Comparison of ENCODE assay signal across 8 cellular contexts in the genomic region with DNA sequence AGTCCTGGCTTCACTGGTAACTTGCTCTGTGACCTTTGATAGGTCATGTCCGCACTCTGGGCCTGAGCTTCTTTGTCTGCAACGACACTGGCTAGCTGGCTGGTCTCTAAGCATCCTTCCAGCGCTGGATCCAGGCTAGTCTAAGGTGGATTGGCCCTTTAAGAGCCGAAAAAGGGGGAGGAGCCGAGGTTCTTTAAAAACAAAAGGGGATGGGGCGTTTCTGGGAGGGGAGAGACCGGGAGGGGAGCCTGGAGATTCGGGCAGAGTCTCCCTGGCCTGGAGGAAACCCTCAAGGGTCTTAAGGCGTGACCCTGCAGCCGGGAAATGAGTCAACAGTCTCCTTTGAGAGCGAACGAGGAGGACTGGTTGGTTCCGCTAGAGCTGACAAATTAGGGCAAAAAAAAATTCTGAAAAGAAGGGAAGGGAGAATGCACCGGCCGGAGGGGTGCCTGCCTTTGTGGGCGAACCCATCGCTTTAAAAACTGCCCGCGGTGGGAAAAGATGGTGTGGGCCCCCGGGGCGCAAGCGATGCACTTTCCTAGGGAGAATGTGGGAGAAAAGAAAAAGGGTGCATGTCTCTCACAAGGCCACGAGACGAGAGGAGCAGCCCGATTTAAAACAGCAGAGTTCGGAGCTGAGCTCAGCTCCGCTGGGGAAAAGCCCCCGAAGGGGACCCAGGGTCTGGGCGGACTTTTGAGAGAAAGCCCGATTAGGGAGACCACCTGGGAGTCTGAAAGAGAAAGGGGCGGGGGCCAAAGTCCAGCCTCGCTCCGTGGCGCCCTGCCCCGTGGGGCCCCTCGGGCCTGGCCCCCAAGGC. TPM values are rescaled to one million over a fixed set of nuclear protein-coding genes. Genes with fewer than 3 reads are reported as not detected.
DNase-seq lines count a peak whose midpoint lies in the region; ATAC-seq, FAIRE-seq and TF ChIP-seq lines count a peak whose summit lies in the region.

No MANE protein-coding gene starts in this region.

- H3K4me3 Mint-ChIP-seq in activated CD4-positive, alpha-beta T cell treated with anti-CD3 and anti-CD28 coated beads, Interleukin-2, amount 10 ng/mL, durations not matched to agents 7 days and 5 days: peak overlapping the region; percentile 80

- no peaks in the 10 kb centered on the region for H3K9me3 ChIP-seq in H1 (ENCODE audit: insufficient read depth in 2 of 2, low read depth in 1 of 2, low read length in 1 of 2)

- no peaks in the 10 kb centered on the region for H3K36me3 Mint-ChIP-seq in activated CD4-positive, alpha-beta T cell treated with anti-CD3 and anti-CD28 coated beads, Interleukin-2, amount 10 ng/mL, durations not matched to agents 7 days and 5 days (ENCODE audit: low read depth)

- no peak overlapping the region for H2BK15ac ChIP-seq in H1 (ENCODE audit: low read length)

- peaks cover 0 to 27% of the 10 kb centered on the region in 2 experiments; a peak in 2 of 4 replicates for H3K79me2 ChIP-seq in H1 (ENCODE audit: control insufficient read depth in 1 of 2, insufficient read depth in 2 of 2, low read length in 2 of 2)

- peak; percentile 12 for ATAC-seq in GM21825 (IDR thresholded peaks at IDR 0.05; ENCODE audit: unreplicated experiment)
- no peak for ATAC-seq in HG03571 (IDR thresholded peaks at IDR 0.05; ENCODE audit: unreplicated experiment)

- H3K27ac ChIP-seq in H1 (ENCODE audit: low read depth, low read length): peak overlapping the region; percentile 44; the same call in 1 of the 2 replicates

- no peak for TF ChIP-seq EP300 in H1 (IDR thresholded peaks at IDR 0.05; ENCODE audit: borderline replicate concordance in 1 of 2, low read depth in 2 of 2, low read length in 2 of 2)

- H2AK5ac ChIP-seq in H1 (ENCODE audit: low read depth, low read length): no peak overlapping the region

- peak; percentile 29 for DNase-seq in BJ (ENCODE audit: low read depth)
- peak; percentile 63 for DNase-seq in NCI-H226
- peak; percentile 66 for DNase-seq in activated CD4-positive, alpha-beta T cell treated with anti-CD3 and anti-CD28 coated beads, Interleukin-2, amount 10 ng/mL, durations not matched to agents 7 days and 5 days
- peak; percentile 78 to 81 for DNase-seq in H1 (ENCODE audit: low read depth in 1 of 2, low spot score in 2 of 2)
- DNase-seq in lower leg skin (ENCODE audit: low spot score in 2 of 2): peak; percentile 59 to 92
- peak in 2 of 3 experiments; percentile 9 to 14 for DNase-seq in stimulated activated CD4-positive, alpha-beta T cell treated with anti-CD3 and anti-CD28 coated beads, TNF-alpha, amount 100 ng/mL, for 4 hours (ENCODE audit: low read depth in 3 of 3)

- no peaks in the 10 kb centered on the region for H3K9me3 Mint-ChIP-seq in activated CD4-positive, alpha-beta T cell treated with anti-CD3 and anti-CD28 coated beads, Interleukin-2, amount 10 ng/mL, durations not matched to agents 7 days and 5 days

- H4K91ac ChIP-seq in H1 (replicated peaks; ENCODE audit: insufficient read length, low read length): no peak overlapping the region

- H3K18ac ChIP-seq in H1 (ENCODE audit: extremely low read depth, low read length): no peak overlapping the region; the same call in 1 of the 2 replicates

- peak overlapping the region; percentile 2 for H4K5ac ChIP-seq in H1 (ENCODE audit: insufficient read length, low read depth, low read length)

- no peak overlapping the region for H2BK12ac ChIP-seq in H1 (ENCODE audit: low read depth, low read length)

- H2AFZ ChIP-seq in H1 (ENCODE audit: low read length): no peak overlapping the region

- peak overlapping the region; percentile 11 for H3K56ac ChIP-seq in H1 (replicated peaks; ENCODE audit: insufficient read length, low read depth, low read length)

- TF ChIP-seq RAD21 in H1 (IDR thresholded peaks at IDR 0.05 in 1 of 2, conservative IDR thresholded peaks at IDR 0.05 in 1 of 2; ENCODE audit: low read depth in 2 of 2, low read length in 2 of 2): no peak

- TF ChIP-seq CTCF in BJ (IDR thresholded peaks at IDR 0.05; ENCODE audit: insufficient read depth, low read depth, low read length) (0 out of 2 replicates have a peak, but pooled peaks have one; percentile 1), H1 (IDR thresholded peaks at IDR 0.05; ENCODE audit: control extremely low read depth in 1 of 3, insufficient read depth in 1 of 3, low read depth in 1 of 3, low read length in 3 of 3) (no peak), lower leg skin (IDR thresholded peaks at IDR 0.05) (no peak)

- peaks cover 5 to 33% (median 26%) of the 10 kb centered on the region in 4 experiments for H3K4me1 ChIP-seq in H1 (replicated peaks in 1 of 4; ENCODE audit: control insufficient read depth in 3 of 4, insufficient read depth in 4 of 4, low read length in 3 of 4)

- FAIRE-seq in H1 (lab: Jason Lieb, UNC): peak; percentile 91

- H2BK5ac ChIP-seq in H1 (ENCODE audit: low read depth, low read length): peak overlapping the region; percentile 52; the same call in 1 of the 2 replicates

- peak overlapping the region; percentile 47 for H3K4ac ChIP-seq in H1 (replicated peaks; ENCODE audit: insufficient read length, low read depth, low read length)

- H3K4me1 Mint-ChIP-seq in activated CD4-positive, alpha-beta T cell treated with anti-CD3 and anti-CD28 coated beads, Interleukin-2, amount 10 ng/mL, durations not matched to agents 7 days and 5 days: peaks cover 9% of the 10 kb centered on the region

- H3K23me2 ChIP-seq in H1 (ENCODE audit: low read depth, low read length): peaks cover 11% of the 10 kb centered on the region

- intact Hi-C loops in lower leg skin (cut with DNase I; ENCODE audit: low total_unique reads): loop anchor here (10.0 kb wide), 1 partner anchor 177 kb away; no protein-coding TSS in a partner anchor

- no peak overlapping the region for H4K8ac ChIP-seq in H1 (ENCODE audit: extremely low read depth, insufficient read depth, low read length)

- CTCF ChIA-PET in BJ (lab: Yijun Ruan, JAX): interaction anchor here (0.5 to 2.9 kb wide), 23 partner anchors 12 to 396 kb away, joined by 3 to 20 read pairs (median 4); a partner anchor contains a TSS
- CTCF ChIA-PET in activated CD4-positive, alpha-beta T cell treated with anti-CD3 and anti-CD28 coated beads, Interleukin-2, amount 10 ng/mL, durations not matched to agents 7 days and 5 days (lab: Charles Lee): interaction anchor here (0.6 to 2.0 kb wide), 9 partner anchors 12 to 882 kb away, joined by 3 to 6 read pairs (median 4); no protein-coding TSS in a partner anchor
- CTCF ChIA-PET in H1 (lab: Charles Lee; ENCODE audit: partially characterized antibody): interaction anchor here (0.6 to 2.7 kb wide), 22 partner anchors 11 to 864 kb away, joined by 3 to 9 read pairs (median 4); no protein-coding TSS in a partner anchor

- no peak; a peak in 2 of 3 replicates for TF ChIP-seq POLR2A in H1 (IDR thresholded peaks at IDR 0.05; ENCODE audit: control extremely low read depth in 1 of 2, low read depth in 2 of 2, low read length in 2 of 2)
- TF ChIP-seq POLR2A in lower leg skin (IDR thresholded peaks at IDR 0.05): no peak

- no peak overlapping the region for H3K23ac ChIP-seq in H1 (ENCODE audit: insufficient read length)

- H3K79me1 ChIP-seq in H1 (ENCODE audit: low read depth, low read length): peaks cover 9% of the 10 kb centered on the region

- no peak overlapping the region for H2BK20ac ChIP-seq in H1 (ENCODE audit: low read length)

- H3K27me3 ChIP-seq in BJ (ENCODE audit: control insufficient read depth, insufficient read depth, low read length): no peaks in the 10 kb centered on the region
- peaks cover 0 to 16% (median 13%) of the 10 kb centered on the region in 4 experiments; a peak in 6 of 7 replicates for H3K27me3 ChIP-seq in H1 (replicated peaks in 1 of 4; ENCODE audit: control insufficient read depth in 3 of 4, extremely low read depth in 1 of 4, insufficient read depth in 3 of 4, low read length in 3 of 4)

- H3K4me2 ChIP-seq in H1 (ENCODE audit: insufficient read depth in 1 of 2, low read depth in 2 of 2, low read length in 2 of 2): peak overlapping the region; percentile 72 to 93

- H4K20me1 ChIP-seq in H1 (replicated peaks in 1 of 2; ENCODE audit: control insufficient read depth in 1 of 2, insufficient read depth in 2 of 2, low read length in 2 of 2): peaks cover 12 to 13% of the 10 kb centered on the region in 2 experiments

- H3K14ac ChIP-seq in H1 (ENCODE audit: insufficient read length): no peak overlapping the region

- H3K9ac ChIP-seq in H1 (replicated peaks in 1 of 4; ENCODE audit: extremely low read depth in 1 of 4, low read depth in 3 of 4, low read length in 3 of 4): peak overlapping the region; percentile 46 to 93 (median 79); a peak in 6 of 7 replicates

- peak overlapping the region; percentile 68 for H3K4me3 ChIP-seq in BJ (ENCODE audit: low read depth, low read length)
- peak overlapping the region; percentile 57 to 96 (median 82) for H3K4me3 ChIP-seq in H1 (ENCODE audit: extremely low read depth in 1 of 4, insufficient read depth in 2 of 4, low read depth in 3 of 4, low read length in 4 of 4)
- H3K4me3 ChIP-seq in lower leg skin (ENCODE audit: low read depth, poor library complexity, severe bottlenecking): peak overlapping the region; percentile 62

- peak overlapping the region; percentile 68 for H3K27ac Mint-ChIP-seq in activated CD4-positive, alpha-beta T cell treated with anti-CD3 and anti-CD28 coated beads, Interleukin-2, amount 10 ng/mL, durations not matched to agents 7 days and 5 days

- H3K36me3 ChIP-seq in BJ (ENCODE audit: control insufficient read depth, insufficient read depth, low read length) (peaks cover 5% of the 10 kb centered on the region; the same call in 1 of the 2 replicates), H1 (ENCODE audit: control insufficient read depth in 2 of 4, insufficient read depth in 4 of 4, low read length in 3 of 4) (peaks cover 0 to 7% (median 0%) of the 10 kb centered on the region in 4 experiments; a peak in 2 of 8 replicates)

- H3K27me3 Mint-ChIP-seq in activated CD4-positive, alpha-beta T cell treated with anti-CD3 and anti-CD28 coated beads, Interleukin-2, amount 10 ng/mL, durations not matched to agents 7 days and 5 days: peaks cover 24% of the 10 kb centered on the region

- no peak overlapping the region for H2BK120ac ChIP-seq in H1 (replicated peaks; ENCODE audit: low read depth, low read length)

- WGBS in H1 (ENCODE audit: extremely low coverage in 1 of 2, insufficient coverage in 1 of 2, insufficient read length in 1 of 2, insufficient replicate concordance in 2 of 2, low coverage in 1 of 2, low lambda C conversion rate in 2 of 2, missing lambda C conversion rate in 1 of 2), 2 experiments: 4% methylated on average over 28 of the region's 36 CpGs; no CpG with 5 or more reads in 1 of the 2 experiments
- WGBS in lower leg skin, 2 donors: 1% methylated on average over 31 to 34 of the region's 36 CpGs

- POLR2A ChIA-PET in BJ (lab: Charles Lee) (no interaction called here), H1 (lab: Charles Lee; ENCODE audit: partially characterized antibody) (interaction anchor here (0.7 to 6.8 kb wide), 22 partner anchors 12 to 778 kb away, joined by 3 to 73 read pairs (median 4); a partner anchor contains a TSS)
- POLR2A ChIA-PET in activated CD4-positive, alpha-beta T cell treated with anti-CD3 and anti-CD28 coated beads, Interleukin-2, amount 10 ng/mL, durations not matched to agents 7 days and 5 days (lab: Charles Lee): no interaction called here

RNA-seq across cellular contexts. Expression of a gene that starts 1.0 kb away (rescaled TPM):
- polyA plus RNA-seq in BJ (2011; rRNA removed): 4.7 and 5.8 TPM in 2 replicates
- polyA minus RNA-seq in BJ (2011; rRNA and poly(A)+ RNA removed): 4.2 TPM in 2 replicates
- total RNA-seq in activated CD4-positive, alpha-beta T cell treated with anti-CD3 and anti-CD28 coated beads, Interleukin-2, amount 10 ng/mL, durations not matched to agents 7 days and 5 days: 1 to 10 TPM; 1.1 TPM
- total RNA-seq in H1 (2021; fragmentation: NEBNext Ultra II Directional; extraction: Animal tissue kit (Norgen Biotek cat#: 25700)): 33.8 and 34.0 TPM in 2 replicates
- polyA plus RNA-seq in H1 (2011; rRNA removed): 9.5 and 15.4 TPM in 2 replicates
- 14.8 TPM for polyA plus RNA-seq in H1 (2011; cell fraction: cytosol; rRNA removed)
- 45.1 TPM for polyA plus RNA-seq in H1 (2011; cell fraction: nucleus; rRNA removed)
- 17.3 to 20.0 TPM (median 18.4 TPM) in 4 replicates for polyA plus RNA-seq in H1 (2012, experiment 1 of 2)
- 16.2 TPM for polyA plus RNA-seq in H1 (2012, experiment 2 of 2)
- polyA plus RNA-seq in H1 (2013, experiment 1 of 2): 18.1 TPM
- 18.9 TPM for polyA plus RNA-seq in H1 (2013, experiment 2 of 2)
- 7.3 and 9.4 TPM in 2 replicates for polyA minus RNA-seq in H1 (2011; rRNA and poly(A)+ RNA removed)
- 18.9 TPM for polyA minus RNA-seq in H1 (2011; cell fraction: cytosol; rRNA and poly(A)+ RNA removed)
- 50.1 TPM for polyA minus RNA-seq in H1 (2011; cell fraction: nucleus; rRNA and poly(A)+ RNA removed)
- total RNA-seq in lower leg skin: 1 to 10 TPM; 7.8 to 9.8 (median 8.6) TPM

RNA-seq across cellular contexts. Expression of a gene that starts 45.6 kb away (rescaled TPM):
- polyA plus RNA-seq in BJ (2011; rRNA removed) (16.2 and 24.4 TPM in 2 replicates), H1 (2011; rRNA removed) (78.7 and 112 TPM in 2 replicates)
- polyA minus RNA-seq in BJ (2011; rRNA and poly(A)+ RNA removed): 6.4 and 10.8 TPM in 2 replicates
- total RNA-seq in activated CD4-positive, alpha-beta T cell treated with anti-CD3 and anti-CD28 coated beads, Interleukin-2, amount 10 ng/mL, durations not matched to agents 7 days and 5 days: 10 to 100 TPM; 38.4 to 40.7 TPM
- total RNA-seq in H1 (2021; fragmentation: NEBNext Ultra II Directional; extraction: Animal tissue kit (Norgen Biotek cat#: 25700)): 99.7 and 104 TPM in 2 replicates
- 111 TPM for polyA plus RNA-seq in H1 (2011; cell fraction: cytosol; rRNA removed)
- 95.2 TPM for polyA plus RNA-seq in H1 (2011; cell fraction: nucleus; rRNA removed)
- polyA plus RNA-seq in H1 (2012, experiment 1 of 2): 78.1 to 103 TPM (median 96.8 TPM) in 4 replicates
- polyA plus RNA-seq in H1 (2012, experiment 2 of 2): 96.2 TPM
- polyA plus RNA-seq in H1 (2013, experiment 1 of 2): 70.5 TPM
- polyA plus RNA-seq in H1 (2013, experiment 2 of 2): 71.0 TPM
- polyA minus RNA-seq in H1 (2011; rRNA and poly(A)+ RNA removed): 17.8 and 20.3 TPM in 2 replicates
- polyA minus RNA-seq in H1 (2011; cell fraction: cytosol; rRNA and poly(A)+ RNA removed): 41.1 TPM
- 32.2 TPM for polyA minus RNA-seq in H1 (2011; cell fraction: nucleus; rRNA and poly(A)+ RNA removed)
- 1 to 10 TPM; 5.1 to 8.3 (median 6.0) TPM for total RNA-seq in lower leg skin

Comparison
In these comparisons a context has a peak if more than half of its experiments do, and no peak if none do; other contexts are left out.
1. DNase-seq: peak in every context shown above with its lines; median percentile 80 in H1; 76 in lower leg skin; 66 in activated CD4-positive, alpha-beta T cell treated with anti-CD3 and anti-CD28 coated beads, Interleukin-2, amount 10 ng/mL, durations not matched to agents 7 days and 5 days; 63 in NCI-H226; 29 in BJ; 12 in stimulated activated CD4-positive, alpha-beta T cell treated with anti-CD3 and anti-CD28 coated beads, TNF-alpha, amount 100 ng/mL, for 4 hours.
2. RNA of a gene that starts 1.0 kb away (total RNA-seq): 33.8 to 34.0 TPM in H1 and 7.8 to 9.8 TPM in lower leg skin; 1.1 TPM in activated CD4-positive, alpha-beta T cell treated with anti-CD3 and anti-CD28 coated beads, Interleukin-2, amount 10 ng/mL, durations not matched to agents 7 days and 5 days; every median in the first group is over 4 times any median in the second.
3. RNA of a gene that starts 45.6 kb away (total RNA-seq): 99.7 to 104 TPM in H1 and 38.4 to 40.7 TPM in activated CD4-positive, alpha-beta T cell treated with anti-CD3 and anti-CD28 coated beads, Interleukin-2, amount 10 ng/mL, durations not matched to agents 7 days and 5 days; 5.1 to 8.3 TPM in lower leg skin; every median in the first group is over 4 times any median in the second.
4. Peak in every context shown above with its lines, with median percentiles within 50 percentile points of each other: H3K4me3 ChIP-seq.